8 cellular contexts compared by ENCODE assay signal in the genomic region with DNA sequence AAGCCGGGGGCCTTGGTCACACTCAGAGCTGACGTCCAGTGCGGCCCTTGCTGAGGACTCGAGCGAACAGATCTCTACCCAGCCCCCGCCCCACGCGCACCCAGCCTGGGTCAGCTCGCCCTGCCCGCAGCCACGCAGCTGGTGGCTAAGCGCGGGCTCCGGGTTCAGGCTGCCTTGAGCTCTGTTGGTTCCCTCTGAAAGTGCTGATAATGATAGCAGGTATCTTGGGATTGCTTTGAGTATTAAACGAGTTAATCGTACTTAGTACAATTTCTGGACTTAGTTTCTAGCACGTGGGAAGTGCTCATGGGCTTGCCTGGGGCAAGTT.
A peak's percentile ranks its signal among the peaks of the same experiment; 100 is the strongest.
DNase-seq lines count a peak whose midpoint lies in the region; ATAC-seq and TF ChIP-seq lines count a peak whose summit lies in the region.

No MANE protein-coding gene starts in this region.

- DNase-seq in GM06990 (ENCODE audit: extremely low read depth, insufficient read length), result no peak
- DNase-seq in MG63, result no peak
- DNase-seq in endodermal cell, result no peak
- DNase-seq in SHP77 (lab: John Stamatoyannopoulos, UW), result no peak
- DNase-seq in DMS114 treated with DMSO at 0.1 percent for 48 hours (lab: John Stamatoyannopoulos, UW; ENCODE audit: unreplicated experiment), result no peak
- no peak for DNase-seq in posterior cingulate gyrus

- 11 to 14% methylated on average over 7 to 17 of the region's 17 CpGs for whole genome bisulfite sequencing in endodermal cell (ENCODE audit: insufficient coverage in 1 of 2, insufficient read length in 1 of 2), 2 experiments

- peak overlapping the region; percentile 70 for H3K4me3 Mint-ChIP-seq in endodermal cell

- peaks cover 30% of the 10 kb centered on the region for H3K27me3 Mint-ChIP-seq in endodermal cell (ENCODE audit: insufficient read depth)

- H3K27ac Mint-ChIP-seq in endodermal cell, result no peak overlapping the region

- TF ChIP-seq CTCF in GM06990 (IDR thresholded peaks at IDR 0.05; ENCODE audit: insufficient read depth, low read length, poor library complexity, severe bottlenecking) (no peak), endodermal cell (conservative IDR thresholded peaks at IDR 0.05) (no peak), parathyroid adenoma (IDR thresholded peaks at IDR 0.05) (no peak)

- intact Hi-C loops in posterior cingulate gyrus (cut with DNase I), result loop anchor here (1.0 kb wide), 1 partner anchor 246 kb away; no protein-coding TSS in a partner anchor

- no peaks in the 10 kb centered on the region for H3K36me3 Mint-ChIP-seq in endodermal cell (ENCODE audit: low read depth)

- no peaks in the 10 kb centered on the region for H3K79me2 ChIP-seq in parathyroid adenoma

- H2AFZ ChIP-seq in parathyroid adenoma, result peak overlapping the region; percentile 80

- no peaks in the 10 kb centered on the region for H3K36me3 ChIP-seq in GM06990 (ENCODE audit: control insufficient read depth, insufficient read depth, low read length)
- H3K36me3 ChIP-seq in MG63, result no peaks in the 10 kb centered on the region
- H3K36me3 ChIP-seq in endodermal cell (ENCODE audit: control insufficient read depth, insufficient read depth, low read length), result no peaks in the 10 kb centered on the region
- no peaks in the 10 kb centered on the region for H3K36me3 ChIP-seq in parathyroid adenoma (ENCODE audit: control insufficient read depth, insufficient read depth, low read length)

- H3K4me2 ChIP-seq in parathyroid adenoma (ENCODE audit: low read length), result peak overlapping the region; percentile 94

- H3K4me3 ChIP-seq in GM06990 (replicated peaks; ENCODE audit: low read depth, low read length) (peak overlapping the region; percentile 54), MG63 (peak overlapping the region; percentile 49), endodermal cell (ENCODE audit: low read length) (peak overlapping the region; percentile 80), parathyroid adenoma (ENCODE audit: low read depth, low read length) (peak overlapping the region; percentile 59)

- no peak overlapping the region for H3K27ac ChIP-seq in endodermal cell (ENCODE audit: low read depth, low read length)
- H3K27ac ChIP-seq in parathyroid adenoma, result no peak overlapping the region

- no peaks in the 10 kb centered on the region for H3K9me3 ChIP-seq in MG63
- no peaks in the 10 kb centered on the region for H3K9me3 ChIP-seq in endodermal cell (ENCODE audit: control insufficient read depth, low read length)
- no peaks in the 10 kb centered on the region for H3K9me3 ChIP-seq in parathyroid adenoma (ENCODE audit: control insufficient read depth, low read length)

- H3K27me3 ChIP-seq in GM06990 (replicated peaks; ENCODE audit: control insufficient read depth, insufficient read depth, low read length) (no peaks in the 10 kb centered on the region; the same call in 1 of the 2 replicates), MG63 (no peaks in the 10 kb centered on the region), endodermal cell (ENCODE audit: control insufficient read depth, insufficient read depth, low read length, poor library complexity, severe bottlenecking) (peaks cover 12% of the 10 kb centered on the region), parathyroid adenoma (ENCODE audit: control insufficient read depth, insufficient read depth, low read length) (no peaks in the 10 kb centered on the region)

- no peaks in the 10 kb centered on the region for H3K9me3 Mint-ChIP-seq in endodermal cell

- peaks cover 6% of the 10 kb centered on the region for H3K4me1 Mint-ChIP-seq in endodermal cell

- no peak for ATAC-seq in HG02610 (IDR thresholded peaks at IDR 0.05; ENCODE audit: unreplicated experiment)

- no peak overlapping the region for H3K9ac ChIP-seq in endodermal cell (ENCODE audit: extremely low read depth, low read length, poor library complexity, severe bottlenecking)
- no peak overlapping the region for H3K9ac ChIP-seq in parathyroid adenoma

- peaks cover 5% of the 10 kb centered on the region for H3K4me1 ChIP-seq in endodermal cell (ENCODE audit: control insufficient read depth, insufficient read depth, low read length)
- H3K4me1 ChIP-seq in parathyroid adenoma, result no peaks in the 10 kb centered on the region
